ENCODE assay signal across 18 cellular contexts in genomic region chr11:117039270-117039669, GRCh38. TPM values are rescaled to one million over a fixed set of nuclear protein-coding genes. Genes with fewer than 3 reads are reported as not detected.
DNase-seq lines count a peak whose midpoint lies in the region; ATAC-seq and TF ChIP-seq lines count a peak whose summit lies in the region.
"Had no signal": no experiment of that assay in that cellular context is flagged by ENCODE, and none has a peak within 500 bp of the region (broad histone marks: within the 10 kb centered on the region; RNA-seq: fewer than 3 reads in every experiment).

No MANE protein-coding gene starts in this region.

- no peak overlapping the region for H2AFZ ChIP-seq in SK-N-SH (ENCODE audit: low read depth)
- H2AFZ ChIP-seq: PC-9 had no signal

- ATAC-seq in activated CD8-positive, alpha-beta T cell treated with anti-CD3 and anti-CD28 coated beads for 36 hours, result no peak
- no peak for ATAC-seq in activated CD8-positive, alpha-beta T cell treated with anti-CD3 and anti-CD28 coated beads, Interleukin-2, amount 10 ng/mL, durations not matched to agents 7 days and 5 days

- H3K27ac ChIP-seq in HEK293 (ENCODE audit: extremely low read depth, low read depth, low read length), result no peak overlapping the region
- H3K27ac ChIP-seq in angular gyrus (ENCODE audit: low read depth, low read length), result peak overlapping the region; percentile 53
- no peak overlapping the region for H3K27ac ChIP-seq in endodermal cell (ENCODE audit: low read depth, low read length)
- no peak overlapping the region for H3K27ac ChIP-seq in SK-N-SH (ENCODE audit: low read depth in 2 of 2, low read length in 1 of 2)
- H3K27ac ChIP-seq: KMS-11, PC-9, RWPE1 had no signal

- peaks cover 14% of the 10 kb centered on the region for H3K4me1 ChIP-seq in HEK293 (ENCODE audit: control insufficient read depth, insufficient read depth, low read length)
- no peaks in the 10 kb centered on the region for H3K4me1 ChIP-seq in endodermal cell (ENCODE audit: control insufficient read depth, insufficient read depth, low read length)
- H3K4me1 ChIP-seq in SK-N-SH (ENCODE audit: control insufficient read depth in 1 of 2, insufficient read depth in 2 of 2, low read depth in 1 of 2, low read length in 1 of 2), result peaks cover 3 to 39% of the 10 kb centered on the region in 2 experiments; a peak in 3 of 4 replicates

- no peaks in the 10 kb centered on the region for H3K9me3 Mint-ChIP-seq in activated CD8-positive, alpha-beta T cell treated with anti-CD3 and anti-CD28 coated beads for 36 hours
- H3K9me3 Mint-ChIP-seq in activated CD8-positive, alpha-beta T cell treated with anti-CD3 and anti-CD28 coated beads, Interleukin-2, amount 10 ng/mL, durations not matched to agents 7 days and 5 days (ENCODE audit: insufficient read depth), result no peaks in the 10 kb centered on the region
- H3K9me3 Mint-ChIP-seq in nephron progenitor cell (no peaks in the 10 kb centered on the region), endodermal cell (no peaks in the 10 kb centered on the region)
- H3K9me3 Mint-ChIP-seq: CD4-positive, CD25-positive, alpha-beta regulatory T cell; HFFc6 had no signal

- H3K9me3 ChIP-seq in HEK293 (ENCODE audit: control insufficient read depth, insufficient read depth, low read depth, low read length) (no peaks in the 10 kb centered on the region), endodermal cell (ENCODE audit: control insufficient read depth, low read length) (no peaks in the 10 kb centered on the region), SK-N-SH (no peaks in the 10 kb centered on the region)
- H3K9me3 ChIP-seq: BE2C, Caco-2 had no signal

- H3K36me3 ChIP-seq in HEK293 (ENCODE audit: control insufficient read depth in 2 of 2, insufficient read depth in 1 of 2, low read length in 2 of 2) (no peaks in the 10 kb centered on the region), endodermal cell (ENCODE audit: control insufficient read depth, insufficient read depth, low read length) (no peaks in the 10 kb centered on the region), SK-N-SH (replicated peaks in 1 of 2; ENCODE audit: control insufficient read depth in 1 of 2, insufficient read depth in 2 of 2, low read length in 1 of 2) (no peaks in the 10 kb centered on the region)
- H3K36me3 ChIP-seq: BE2C had no signal

- H3K27me3 ChIP-seq in endodermal cell (ENCODE audit: control insufficient read depth, insufficient read depth, low read length, poor library complexity, severe bottlenecking) (no peaks in the 10 kb centered on the region), SK-N-SH (ENCODE audit: insufficient read depth) (no peaks in the 10 kb centered on the region)
- H3K27me3 ChIP-seq: BE2C had no signal

- no peak for TF ChIP-seq CTCF in activated CD8-positive, alpha-beta T cell treated with anti-CD3 and anti-CD28 coated beads for 36 hours (IDR thresholded peaks at IDR 0.05)
- TF ChIP-seq CTCF in HEK293 (tag by site-specific recombination; IDR thresholded peaks at IDR 0.05) (no peak), nephron progenitor cell (IDR thresholded peaks at IDR 0.05) (no peak), endodermal cell (conservative IDR thresholded peaks at IDR 0.05) (no peak), SK-N-SH (IDR thresholded peaks at IDR 0.05) (no peak)

- peaks cover 21% of the 10 kb centered on the region; the same call in 1 of the 2 replicates for H3K79me2 ChIP-seq in SK-N-SH (ENCODE audit: insufficient read depth)

- H3K9ac ChIP-seq in endodermal cell (ENCODE audit: extremely low read depth, low read length, poor library complexity, severe bottlenecking) (no peak overlapping the region), SK-N-SH (no peak overlapping the region)
- H3K9ac ChIP-seq: KMS-11 had no signal

- TF ChIP-seq RAD21 in SK-N-SH (IDR thresholded peaks at IDR 0.05; ENCODE audit: low read length), result no peak

- H3K27me3 Mint-ChIP-seq in activated CD8-positive, alpha-beta T cell treated with anti-CD3 and anti-CD28 coated beads for 36 hours, result no peaks in the 10 kb centered on the region
- no peaks in the 10 kb centered on the region for H3K27me3 Mint-ChIP-seq in activated CD8-positive, alpha-beta T cell treated with anti-CD3 and anti-CD28 coated beads, Interleukin-2, amount 10 ng/mL, durations not matched to agents 7 days and 5 days (ENCODE audit: low read depth)
- no peaks in the 10 kb centered on the region for H3K27me3 Mint-ChIP-seq in nephron progenitor cell (ENCODE audit: low read depth, poor library complexity)
- no peaks in the 10 kb centered on the region for H3K27me3 Mint-ChIP-seq in endodermal cell (ENCODE audit: insufficient read depth)
- H3K27me3 Mint-ChIP-seq: CD4-positive, CD25-positive, alpha-beta regulatory T cell had no signal

- H3K9me2 ChIP-seq in SK-N-SH, result no peaks in the 10 kb centered on the region

- H3F3A ChIP-seq in SK-N-SH (replicated peaks; ENCODE audit: insufficient read depth), result no peaks in the 10 kb centered on the region

- no peaks in the 10 kb centered on the region for H3K36me3 Mint-ChIP-seq in activated CD8-positive, alpha-beta T cell treated with anti-CD3 and anti-CD28 coated beads for 36 hours (ENCODE audit: low read depth)
- no peaks in the 10 kb centered on the region for H3K36me3 Mint-ChIP-seq in activated CD8-positive, alpha-beta T cell treated with anti-CD3 and anti-CD28 coated beads, Interleukin-2, amount 10 ng/mL, durations not matched to agents 7 days and 5 days (ENCODE audit: low read depth)
- H3K36me3 Mint-ChIP-seq in nephron progenitor cell (ENCODE audit: low read depth), result no peaks in the 10 kb centered on the region
- H3K36me3 Mint-ChIP-seq in endodermal cell (ENCODE audit: low read depth), result peaks cover 2% of the 10 kb centered on the region
- H3K36me3 Mint-ChIP-seq: CD4-positive, CD25-positive, alpha-beta regulatory T cell had no signal

- H4K20me1 ChIP-seq in SK-N-SH (ENCODE audit: insufficient read depth), result 0 out of 2 replicates have a peak, but pooled peaks cover 6% of the 10 kb centered on the region

- peak overlapping the region; percentile 10 for H3K27ac Mint-ChIP-seq in activated CD8-positive, alpha-beta T cell treated with anti-CD3 and anti-CD28 coated beads for 36 hours
- H3K27ac Mint-ChIP-seq in activated CD8-positive, alpha-beta T cell treated with anti-CD3 and anti-CD28 coated beads, Interleukin-2, amount 10 ng/mL, durations not matched to agents 7 days and 5 days, result no peak overlapping the region
- H3K27ac Mint-ChIP-seq in nephron progenitor cell, result peak overlapping the region; percentile 70
- no peak overlapping the region for H3K27ac Mint-ChIP-seq in endodermal cell
- H3K27ac Mint-ChIP-seq: HFFc6 had no signal

- no peak overlapping the region for H3K4me3 Mint-ChIP-seq in activated CD8-positive, alpha-beta T cell treated with anti-CD3 and anti-CD28 coated beads for 36 hours
- H3K4me3 Mint-ChIP-seq in activated CD8-positive, alpha-beta T cell treated with anti-CD3 and anti-CD28 coated beads, Interleukin-2, amount 10 ng/mL, durations not matched to agents 7 days and 5 days, result no peak overlapping the region
- H3K4me3 Mint-ChIP-seq in nephron progenitor cell (no peak overlapping the region), endodermal cell (no peak overlapping the region)
- H3K4me3 Mint-ChIP-seq: CD4-positive, CD25-positive, alpha-beta regulatory T cell; HFFc6 had no signal

- H3K4me1 Mint-ChIP-seq in activated CD8-positive, alpha-beta T cell treated with anti-CD3 and anti-CD28 coated beads for 36 hours (ENCODE audit: low read depth), result peaks cover 73% of the 10 kb centered on the region
- peaks cover 19% of the 10 kb centered on the region for H3K4me1 Mint-ChIP-seq in activated CD8-positive, alpha-beta T cell treated with anti-CD3 and anti-CD28 coated beads, Interleukin-2, amount 10 ng/mL, durations not matched to agents 7 days and 5 days (ENCODE audit: low read depth)
- peaks cover 36% of the 10 kb centered on the region for H3K4me1 Mint-ChIP-seq in nephron progenitor cell
- peaks cover 17% of the 10 kb centered on the region for H3K4me1 Mint-ChIP-seq in endodermal cell

- WGBS in endodermal cell (ENCODE audit: insufficient coverage in 1 of 2, insufficient read length in 1 of 2), 2 experiments, result 100% methylated on average over 2 of the region's 3 CpGs; no CpG with 5 or more reads in 1 of the 2 experiments
- WGBS in SK-N-SH (ENCODE audit: low lambda C conversion rate), result 96% methylated on average over 3 of the region's 3 CpGs

- no peak for DNase-seq in activated CD8-positive, alpha-beta T cell treated with anti-CD3 and anti-CD28 coated beads for 36 hours
- no peak for DNase-seq in activated CD8-positive, alpha-beta T cell treated with anti-CD3 and anti-CD28 coated beads, Interleukin-2, amount 10 ng/mL, durations not matched to agents 7 days and 5 days
- DNase-seq in nephron progenitor cell (no peak), NCI-H2196 (lab: John Stamatoyannopoulos, UW; ENCODE audit: unreplicated experiment) (no peak), endodermal cell (no peak), SK-N-SH (no peak)
- DNase-seq: BE2C; Caco-2; CD4-positive, CD25-positive, alpha-beta regulatory T cell; HFFc6; NCI-H187; NCI-H524; PC-9; SIG-M5 had no signal

- intact Hi-C loops in activated CD8-positive, alpha-beta T cell treated with anti-CD3 and anti-CD28 coated beads for 36 hours (cut with micrococcal nuclease), result no loop called here

- no peak overlapping the region for H3K4me3 ChIP-seq in HEK293 (ENCODE audit: low read depth, low read length)
- no peak overlapping the region for H3K4me3 ChIP-seq in endodermal cell (ENCODE audit: low read length)
- no peak overlapping the region for H3K4me3 ChIP-seq in SK-N-SH (ENCODE audit: low read depth in 2 of 2, low read length in 1 of 2)
- H3K4me3 ChIP-seq: PC-9 had no signal

- POLR2A ChIA-PET in activated CD8-positive, alpha-beta T cell treated with anti-CD3 and anti-CD28 coated beads for 36 hours (lab: Charles Lee), result interaction anchor here (1.1 to 1.9 kb wide), 4 partner anchors 15 to 27 kb away, joined by 3 to 8 read pairs (median 5); no protein-coding TSS in a partner anchor
- POLR2A ChIA-PET in activated CD8-positive, alpha-beta T cell treated with anti-CD3 and anti-CD28 coated beads, Interleukin-2, amount 10 ng/mL, durations not matched to agents 7 days and 5 days (lab: Charles Lee), result interaction anchor here (1.4 kb wide), 1 partner anchor 56 kb away, joined by 3 read pairs; no protein-coding TSS in a partner anchor
- POLR2A ChIA-PET in HEK293 (lab: Yijun Ruan, JAX), result interaction anchor here (1.5 kb wide), 1 partner anchor 13 kb away, joined by 3 read pairs; no protein-coding TSS in a partner anchor
- POLR2A ChIA-PET in SK-N-SH (lab: Yijun Ruan, JAX), result no interaction called here

- no peak for TF ChIP-seq EP300 in SK-N-SH (IDR thresholded peaks at IDR 0.05; ENCODE audit: borderline replicate concordance in 1 of 2, low read depth in 1 of 2, low read length in 1 of 2)

- CTCF ChIA-PET in activated CD8-positive, alpha-beta T cell treated with anti-CD3 and anti-CD28 coated beads for 36 hours (lab: Charles Lee), result interaction anchor here (1.0 to 2.5 kb wide), 9 partner anchors 10 to 110 kb away, joined by 3 to 7 read pairs (median 5); no protein-coding TSS in a partner anchor
- CTCF ChIA-PET in activated CD8-positive, alpha-beta T cell treated with anti-CD3 and anti-CD28 coated beads, Interleukin-2, amount 10 ng/mL, durations not matched to agents 7 days and 5 days (lab: Charles Lee), result interaction anchor here (0.7 to 1.2 kb wide), 3 partner anchors 11 to 203 kb away, joined by 4 to 6 read pairs (median 4); no protein-coding TSS in a partner anchor
- CTCF ChIA-PET in HEK293 (lab: Yijun Ruan, JAX), result interaction anchor here (0.6 kb wide), 2 partner anchors 65 to 1578 kb away, joined by 3 read pairs; no protein-coding TSS in a partner anchor
- CTCF ChIA-PET in SK-N-SH (lab: Yijun Ruan, JAX), result interaction anchor here (1.0 kb wide), 1 partner anchor 59 kb away, joined by 3 read pairs; the partner anchor contains the start of gene SIK3

- no peak overlapping the region for H3K4me2 ChIP-seq in SK-N-SH
- H3K4me2 ChIP-seq: KMS-11, PC-9 had no signal

RNA-seq across cellular contexts. Expression of gene SIK3, which starts 59.0 kb away (rescaled TPM):
- 10 to 100 TPM; 18.7 to 24.1 TPM for total RNA-seq in activated CD8-positive, alpha-beta T cell treated with anti-CD3 and anti-CD28 coated beads for 36 hours
- 10 to 100 TPM; 25.9 to 31.4 TPM for total RNA-seq in activated CD8-positive, alpha-beta T cell treated with anti-CD3 and anti-CD28 coated beads, Interleukin-2, amount 10 ng/mL, durations not matched to agents 7 days and 5 days
- 10 to 100 TPM; 37.2 to 43.5 TPM for total RNA-seq in endodermal cell
- polyA plus RNA-seq in endodermal cell (2013, experiment 1 of 2), result 19.5 TPM
- 19.3 TPM for polyA plus RNA-seq in endodermal cell (2013, experiment 2 of 2)
- polyA plus RNA-seq in SK-N-SH (2012; rRNA removed), result 4.5 and 5.1 TPM in 2 replicates
- 4.5 and 4.9 TPM in 2 replicates for polyA plus RNA-seq in SK-N-SH (2012; cell fraction: cytosol; rRNA removed)
- polyA plus RNA-seq in SK-N-SH (2012; cell fraction: nucleus; rRNA removed), result 14.0 and 15.9 TPM in 2 replicates

Comparison
In these comparisons a context has a peak if more than half of its experiments do, and no peak if none do; other contexts are left out.
1. H3K27ac Mint-ChIP-seq: peak in activated CD8-positive, alpha-beta T cell treated with anti-CD3 and anti-CD28 coated beads for 36 hours (single experiment) and nephron progenitor cell (single experiment); none in activated CD8-positive, alpha-beta T cell treated with anti-CD3 and anti-CD28 coated beads, Interleukin-2, amount 10 ng/mL, durations not matched to agents 7 days and 5 days (single experiment) and endodermal cell (single experiment).